ENCODE assay signal across 9 cellular contexts in the genomic region with DNA sequence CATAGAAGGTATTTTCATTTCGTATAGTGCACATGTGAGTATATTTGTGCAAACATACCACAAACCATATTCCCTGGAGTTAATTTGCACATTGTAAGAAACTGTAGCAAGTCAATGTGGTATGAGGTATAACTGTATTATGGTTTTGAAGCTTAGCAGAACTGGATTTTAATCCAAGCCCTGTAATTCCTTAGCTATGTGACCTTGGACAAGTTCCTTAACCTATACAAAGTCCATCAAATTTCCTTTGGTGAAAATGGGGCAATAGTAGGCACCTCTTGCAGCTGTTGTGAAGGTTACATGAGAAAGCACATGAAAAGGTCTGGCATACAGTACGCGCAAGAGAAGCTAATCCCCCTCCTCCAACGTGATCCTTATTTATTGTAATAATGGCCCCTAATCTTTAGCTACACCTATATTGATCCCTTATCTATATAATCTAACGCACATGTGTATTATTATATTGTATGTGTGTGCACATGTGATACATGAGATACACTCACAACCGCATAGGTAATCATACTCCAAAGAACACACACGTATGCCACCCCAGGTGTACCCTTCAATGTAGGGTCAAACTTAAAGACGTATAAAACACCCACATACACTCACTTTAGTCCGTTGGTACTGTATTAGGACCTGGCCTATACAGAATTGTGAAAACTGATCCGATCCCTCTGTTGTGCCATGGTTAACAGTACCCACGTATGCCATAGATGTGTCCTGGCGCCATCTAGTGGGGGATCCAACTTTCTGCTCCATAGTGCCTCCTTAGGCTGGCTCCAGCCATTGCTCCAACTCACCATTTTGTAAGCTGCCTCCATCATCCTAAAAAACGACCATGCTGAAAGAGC.
DNase-seq lines count a peak whose midpoint lies in the region; ATAC-seq and TF ChIP-seq lines count a peak whose summit lies in the region.
"Had no signal": no experiment of that assay in that cellular context is flagged by ENCODE, and none has a peak within 500 bp of the region (broad histone marks: within the 10 kb centered on the region; RNA-seq: fewer than 3 reads in every experiment).

No MANE protein-coding gene starts in this region.

- no peak overlapping the region for H3K27ac Mint-ChIP-seq in nephron progenitor cell
- no peak overlapping the region for H3K27ac Mint-ChIP-seq in stimulated activated naive CD8-positive, alpha-beta T cell treated with anti-CD3 and anti-CD28 coated beads, Interleukin-15, amount 100 ng/mL, for 72 hours

- intact Hi-C loops in OCI-LY7 (cut with micrococcal nuclease; ENCODE audit: unreplicated experiment), result loop anchor here (2.0 to 10.0 kb wide), 5 partner anchors 110 to 1080 kb away; no protein-coding TSS in a partner anchor

- no peak overlapping the region for H3K4me2 ChIP-seq in OCI-LY7 (ENCODE audit: low read length)

- peak; percentile 87 for TF ChIP-seq CTCF in OCI-LY7 (conservative IDR thresholded peaks at IDR 0.05; ENCODE audit: low read length)
- TF ChIP-seq CTCF in nephron progenitor cell (IDR thresholded peaks at IDR 0.05), result peak; percentile 95

- DNase-seq in EH (ENCODE audit: low read depth) (peak; percentile 82), OCI-LY7 (ENCODE audit: low spot score) (peak; percentile 74), activated T-cell treated with anti-CD3 and anti-CD28 coated beads for 1 hour (ENCODE audit: low read depth) (peak; percentile 49), fibroblast of gingiva (ENCODE audit: low read depth) (peak; percentile 69), nephron progenitor cell (peak; percentile 81)
- peak; percentile 73 for DNase-seq in Jurkat, Clone E6-1 (ENCODE audit: low read depth, low spot score)
- DNase-seq in stimulated activated naive CD8-positive, alpha-beta T cell treated with anti-CD3 and anti-CD28 coated beads, Interleukin-15, amount 100 ng/mL, for 72 hours, result peak; percentile 57 to 66

- H3K9me3 ChIP-seq in OCI-LY7 (ENCODE audit: low read length), result no peaks in the 10 kb centered on the region

- no TSS peak for BruUV-seq in OCI-LY7 (replicated peaks; lab: Mats Ljungman, UMichigan)

- peaks cover 5% of the 10 kb centered on the region for H3K9me3 Mint-ChIP-seq in nephron progenitor cell
- H3K9me3 Mint-ChIP-seq in stimulated activated naive CD8-positive, alpha-beta T cell treated with anti-CD3 and anti-CD28 coated beads, Interleukin-15, amount 100 ng/mL, for 72 hours, result no peaks in the 10 kb centered on the region

- H3K9me2 ChIP-seq in OCI-LY7 (ENCODE audit: insufficient read depth, low read length), result no peaks in the 10 kb centered on the region

- CTCF ChIA-PET in OCI-LY7 (lab: Charles Lee; ENCODE audit: unreplicated experiment), result interaction anchor here (0.6 kb wide), 2 partner anchors 126 to 637 kb away, joined by 3 to 4 read pairs; no protein-coding TSS in a partner anchor

- H3K36me3 Mint-ChIP-seq in nephron progenitor cell (ENCODE audit: low read depth), result no peaks in the 10 kb centered on the region

- H3K27me3 Mint-ChIP-seq in nephron progenitor cell (ENCODE audit: low read depth, poor library complexity), result peaks cover 4% of the 10 kb centered on the region
- H3K27me3 Mint-ChIP-seq in stimulated activated naive CD8-positive, alpha-beta T cell treated with anti-CD3 and anti-CD28 coated beads, Interleukin-15, amount 100 ng/mL, for 72 hours, result peaks cover 8% of the 10 kb centered on the region

- H2AFZ ChIP-seq in OCI-LY7 (ENCODE audit: low read length), result no peak overlapping the region

- no peaks in the 10 kb centered on the region for H4K20me1 ChIP-seq in OCI-LY7 (ENCODE audit: insufficient read depth, low read length)

- no peaks in the 10 kb centered on the region for H3K4me1 ChIP-seq in OCI-LY7 (ENCODE audit: insufficient read depth, low read length, poor library complexity, severe bottlenecking)

- no peak overlapping the region for H3K4me3 Mint-ChIP-seq in nephron progenitor cell
- H3K4me3 Mint-ChIP-seq in stimulated activated naive CD8-positive, alpha-beta T cell treated with anti-CD3 and anti-CD28 coated beads, Interleukin-15, amount 100 ng/mL, for 72 hours, result no peak overlapping the region

- peak; percentile 95 for ATAC-seq in GM21786 (IDR thresholded peaks at IDR 0.05; ENCODE audit: unreplicated experiment)
- peak; percentile 95 for ATAC-seq in stimulated activated naive CD8-positive, alpha-beta T cell treated with anti-CD3 and anti-CD28 coated beads, Interleukin-15, amount 100 ng/mL, for 72 hours

- no peaks in the 10 kb centered on the region for H3K36me3 ChIP-seq in OCI-LY7 (ENCODE audit: insufficient read depth, low read length)

- POLR2A ChIA-PET in OCI-LY7 (lab: Charles Lee), result no interaction called here

- no peak overlapping the region for H3K27ac ChIP-seq in OCI-LY7 (ENCODE audit: low read depth, low read length, poor library complexity, severe bottlenecking)
- H3K27ac ChIP-seq: epithelial cell of prostate had no signal

- H3K4me3 ChIP-seq in Jurkat, Clone E6-1 (ENCODE audit: low read length), result no peak overlapping the region
- H3K4me3 ChIP-seq in OCI-LY7 (ENCODE audit: low read depth, low read length, poor library complexity, severe bottlenecking), result no peak overlapping the region

- no peaks in the 10 kb centered on the region for H3K79me2 ChIP-seq in OCI-LY7 (ENCODE audit: insufficient read depth, low read depth, low read length)

- H3K4me1 Mint-ChIP-seq in nephron progenitor cell, result peaks cover 11% of the 10 kb centered on the region
- H3K4me1 Mint-ChIP-seq in stimulated activated naive CD8-positive, alpha-beta T cell treated with anti-CD3 and anti-CD28 coated beads, Interleukin-15, amount 100 ng/mL, for 72 hours, result no peaks in the 10 kb centered on the region
